ENCODE assay signal across 21 cellular contexts in the genomic region with DNA sequence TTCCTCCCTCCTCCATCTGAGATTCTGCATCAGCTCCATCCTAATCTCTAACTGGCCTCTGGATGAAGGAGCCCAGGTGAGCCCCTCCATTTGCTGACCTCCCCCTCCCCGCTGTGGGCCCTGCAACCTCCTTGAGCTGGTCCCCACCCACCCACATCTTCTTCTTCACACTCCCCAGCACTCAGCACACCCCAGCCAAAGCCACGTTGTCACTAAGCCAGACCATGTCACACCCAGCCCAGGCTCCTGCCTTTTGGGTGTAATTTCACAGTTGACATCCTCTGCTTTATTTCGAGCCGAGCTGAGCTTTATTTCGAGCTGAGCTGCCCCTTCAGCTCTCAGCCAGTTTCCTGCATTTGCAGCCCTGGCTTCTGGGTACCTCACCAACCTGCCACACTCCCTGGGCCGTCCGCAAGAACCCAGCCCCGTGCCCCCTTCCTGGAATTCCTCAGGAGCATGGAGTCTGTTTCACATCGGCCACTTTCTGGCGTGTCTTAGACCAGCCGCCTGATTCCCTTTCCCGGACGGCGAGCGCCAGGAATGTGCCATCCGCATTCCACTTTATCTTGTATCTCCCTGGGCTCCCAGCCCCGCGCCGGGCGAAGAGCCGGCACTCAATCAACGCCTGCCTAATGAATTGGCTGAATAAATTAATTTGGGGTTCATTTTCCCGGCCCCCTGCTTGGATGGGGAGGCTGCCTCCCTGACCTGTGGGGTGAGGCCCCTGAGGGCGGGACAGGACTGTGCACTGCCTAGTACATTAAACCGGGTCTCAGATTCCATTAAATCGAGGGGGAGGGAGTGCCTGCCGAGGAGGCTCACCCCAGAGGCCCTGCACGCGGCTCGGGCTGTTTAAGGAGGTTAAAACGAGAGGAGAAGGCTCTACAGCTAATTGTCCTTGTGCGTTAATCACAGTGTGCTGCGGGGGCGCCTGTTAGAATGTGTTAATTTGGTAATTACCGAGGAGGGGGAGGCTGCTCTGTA.
DNase-seq lines count a peak whose midpoint lies in the region; ATAC-seq, FAIRE-seq and TF ChIP-seq lines count a peak whose summit lies in the region.
"Had no signal": no experiment of that assay in that cellular context is flagged by ENCODE, and none has a peak within 500 bp of the region (broad histone marks: within the 10 kb centered on the region; RNA-seq: fewer than 3 reads in every experiment).

No MANE protein-coding gene starts in this region.

- CTCF ChIA-PET in HepG2 (lab: Yijun Ruan, JAX; ENCODE audit: low intra/inter-chr PET ratio, low total read pairs): no interaction called here
- CTCF ChIA-PET in CD4-positive, alpha-beta T cell (lab: Charles Lee): no interaction called here

- POLR2A ChIA-PET in HepG2 (lab: Yijun Ruan, JAX): no interaction called here
- POLR2A ChIA-PET in CD4-positive, alpha-beta T cell (lab: Charles Lee): interaction anchor here (0.9 kb wide), 1 partner anchor 29 kb away, joined by 3 read pairs; no protein-coding TSS in a partner anchor

- peak in 2 of 3 donors; percentile 22 to 36 for DNase-seq in right lobe of liver
- DNase-seq in HepG2 (ENCODE audit: low spot score): no peak
- peak; percentile 29 to 30 for DNase-seq in cardiac muscle cell (ENCODE audit: low read depth in 1 of 2, low spot score in 1 of 2)
- peak; percentile 57 for DNase-seq in nephron progenitor cell
- DNase-seq in pancreas: no peak
- DNase-seq in CD4-positive, alpha-beta T cell: no peak
- no peak for DNase-seq in ascending aorta (ENCODE audit: low spot score in 2 of 2)
- DNase-seq: activated CD4-positive, alpha-beta T cell treated with anti-CD3 and anti-CD28 coated beads for 36 hours; activated CD8-positive, alpha-beta memory T cell treated with anti-CD3 and anti-CD28 coated beads, Interleukin-2, amount 10 ng/mL, durations not matched to agents 7 days and 5 days; foreskin melanocyte; midbrain; NCI-H1694 treated with DMSO at 0.1 percent for 48 hours; NCI-H748 treated with DMSO at 0.1 percent for 48 hours; SHP77 had no signal

- intact Hi-C loops in right lobe of liver (cut with DNase I): no loop called here
- intact Hi-C loops in HepG2 (cut with micrococcal nuclease; ENCODE audit: unreplicated experiment): no loop called here
- intact Hi-C loops in pancreas (cut with DNase I): no loop called here
- intact Hi-C loops in CD4-positive, alpha-beta T cell (cut with DNase I, micrococcal nuclease): no loop called here
- intact Hi-C loops in ascending aorta (cut with DNase I): no loop called here

- H3K79me2 ChIP-seq in HepG2 (ENCODE audit: insufficient read depth, low read length): no peaks in the 10 kb centered on the region

- H3K27ac ChIP-seq in right lobe of liver: no peak overlapping the region
- no peak overlapping the region for H3K27ac ChIP-seq in HepG2 (ENCODE audit: extremely low read length, insufficient read depth, low read length)
- H3K27ac ChIP-seq in cardiac muscle cell: no peak overlapping the region
- H3K27ac ChIP-seq in pancreas: no peak overlapping the region
- H3K27ac ChIP-seq in CD4-positive, alpha-beta T cell (ENCODE audit: low read depth, low read length): no peak overlapping the region
- no peak overlapping the region for H3K27ac ChIP-seq in ascending aorta
- H3K27ac ChIP-seq: KMS-11 had no signal

- H3K9ac ChIP-seq in HepG2 (ENCODE audit: insufficient read depth, low read depth, low read length): no peak overlapping the region
- H3K9ac ChIP-seq: KMS-11 had no signal

- no peak for TF ChIP-seq RAD21 in HepG2 (CRISPR knock-in tag; IDR thresholded peaks at IDR 0.05)

- in situ Hi-C loops in HepG2 (cut with HindIII; ENCODE audit: extremely low pct_ligation_motif_present, low pct_unique_long_range_greater_than_20kb): no loop called here

- H3K36me3 Mint-ChIP-seq in nephron progenitor cell (ENCODE audit: low read depth): no peaks in the 10 kb centered on the region
- no peaks in the 10 kb centered on the region for H3K36me3 Mint-ChIP-seq in CD4-positive, alpha-beta T cell (ENCODE audit: low read depth)

- 41% methylated on average over 31 of the region's 35 CpGs for WGBS in right lobe of liver (ENCODE audit: insufficient coverage, low coverage, low lambda C conversion rate, missing lambda C conversion rate)
- 26% methylated on average over 35 of the region's 35 CpGs for WGBS in HepG2 (ENCODE audit: low lambda C conversion rate)
- WGBS in pancreas, 2 donors: 27 to 38% methylated on average over 35 of the region's 35 CpGs

- no peak for ATAC-seq in right lobe of liver
- ATAC-seq in HepG2: no peak
- no peak for ATAC-seq in pancreas
- ATAC-seq in CD4-positive, alpha-beta T cell (ENCODE audit: poor library complexity): no peak
- ATAC-seq in HG02571 (IDR thresholded peaks at IDR 0.05; ENCODE audit: unreplicated experiment): no peak
- ATAC-seq: activated CD4-positive, alpha-beta T cell treated with anti-CD3 and anti-CD28 coated beads for 36 hours; activated CD8-positive, alpha-beta memory T cell treated with anti-CD3 and anti-CD28 coated beads, Interleukin-2, amount 10 ng/mL, durations not matched to agents 7 days and 5 days; activated T-helper 17 cell treated with anti-CD3 and anti-CD28 coated beads, Interleukin-2, amount 50 U/mL, for 72 hours; T-cell had no signal

- H2AFZ ChIP-seq in HepG2 (ENCODE audit: low read length): no peak overlapping the region

- H3K4me3 ChIP-seq in right lobe of liver: no peak overlapping the region
- H3K4me3 ChIP-seq in HepG2 (replicated peaks in 1 of 3; ENCODE audit: insufficient read depth in 1 of 3, low read depth in 2 of 3, low read length in 3 of 3): no peak overlapping the region
- no peak overlapping the region for H3K4me3 ChIP-seq in cardiac muscle cell
- no peak overlapping the region for H3K4me3 ChIP-seq in pancreas
- no peak overlapping the region for H3K4me3 ChIP-seq in ascending aorta
- H3K4me3 ChIP-seq: HAP-1 had no signal

- TF ChIP-seq CTCF in right lobe of liver (IDR thresholded peaks at IDR 0.05) (no peak), HepG2 (CRISPR knock-in tag; IDR thresholded peaks at IDR 0.05) (no peak), cardiac muscle cell (IDR thresholded peaks at IDR 0.05; ENCODE audit: low read depth, low read length) (no peak), nephron progenitor cell (IDR thresholded peaks at IDR 0.05) (no peak), pancreas (IDR thresholded peaks at IDR 0.05) (no peak), ascending aorta (IDR thresholded peaks at IDR 0.05) (no peak)
- TF ChIP-seq CTCF in CD4-positive, alpha-beta T cell (IDR thresholded peaks at IDR 0.05): no peak

- TF ChIP-seq POLR2A in right lobe of liver (IDR thresholded peaks at IDR 0.05): no peak
- TF ChIP-seq POLR2A in HepG2 (IDR thresholded peaks at IDR 0.05; ENCODE audit: insufficient read depth in 1 of 2, low read depth in 2 of 2, low read length in 2 of 2): no peak

- H3K4me3 Mint-ChIP-seq in nephron progenitor cell: peak overlapping the region; percentile 28
- H3K4me3 Mint-ChIP-seq in CD4-positive, alpha-beta T cell: no peak overlapping the region
- H3K4me3 Mint-ChIP-seq: activated CD4-positive, alpha-beta T cell treated with anti-CD3 and anti-CD28 coated beads for 36 hours; activated CD8-positive, alpha-beta memory T cell treated with anti-CD3 and anti-CD28 coated beads, Interleukin-2, amount 10 ng/mL, durations not matched to agents 7 days and 5 days; activated T-helper 17 cell treated with anti-CD3 and anti-CD28 coated beads, Interleukin-2, amount 50 U/mL, for 72 hours; neural crest cell; T-cell had no signal

- peaks cover 23% of the 10 kb centered on the region for H3K9me3 Mint-ChIP-seq in nephron progenitor cell
- H3K9me3 Mint-ChIP-seq in CD4-positive, alpha-beta T cell: no peaks in the 10 kb centered on the region
- H3K9me3 Mint-ChIP-seq: activated T-helper 17 cell treated with anti-CD3 and anti-CD28 coated beads, Interleukin-2, amount 50 U/mL, for 72 hours; T-cell had no signal

- H3K27me3 ChIP-seq in right lobe of liver (no peaks in the 10 kb centered on the region), HepG2 (ENCODE audit: control insufficient read depth in 1 of 2, insufficient read depth in 2 of 2, low read length in 2 of 2) (peaks cover 11 to 67% of the 10 kb centered on the region in 2 experiments; a peak in 4 of 5 replicates), cardiac muscle cell (no peaks in the 10 kb centered on the region), pancreas (peaks cover 0 to 14% (median 0%) of the 10 kb centered on the region in 4 donors), ascending aorta (no peaks in the 10 kb centered on the region)
- no peaks in the 10 kb centered on the region for H3K27me3 ChIP-seq in CD4-positive, alpha-beta T cell (ENCODE audit: control insufficient read depth, insufficient read depth, low read length)

- no peak overlapping the region for H3K4me2 ChIP-seq in HepG2 (ENCODE audit: low read depth, low read length)
- H3K4me2 ChIP-seq: KMS-11 had no signal

- H3K4me1 Mint-ChIP-seq in nephron progenitor cell: peaks cover 42% of the 10 kb centered on the region
- no peaks in the 10 kb centered on the region for H3K4me1 Mint-ChIP-seq in CD4-positive, alpha-beta T cell (ENCODE audit: low read depth)
- H3K4me1 Mint-ChIP-seq: activated CD4-positive, alpha-beta T cell treated with anti-CD3 and anti-CD28 coated beads for 36 hours; activated CD8-positive, alpha-beta memory T cell treated with anti-CD3 and anti-CD28 coated beads, Interleukin-2, amount 10 ng/mL, durations not matched to agents 7 days and 5 days had no signal

- H3K27me3 Mint-ChIP-seq in nephron progenitor cell (ENCODE audit: low read depth, poor library complexity): peaks cover 37% of the 10 kb centered on the region
- H3K27me3 Mint-ChIP-seq in CD4-positive, alpha-beta T cell: no peaks in the 10 kb centered on the region
- H3K27me3 Mint-ChIP-seq: activated CD4-positive, alpha-beta T cell treated with anti-CD3 and anti-CD28 coated beads for 36 hours; activated CD8-positive, alpha-beta memory T cell treated with anti-CD3 and anti-CD28 coated beads, Interleukin-2, amount 10 ng/mL, durations not matched to agents 7 days and 5 days; activated T-helper 17 cell treated with anti-CD3 and anti-CD28 coated beads, Interleukin-2, amount 50 U/mL, for 72 hours; T-cell had no signal

- H3K9me3 ChIP-seq in right lobe of liver (no peaks in the 10 kb centered on the region), HepG2 (ENCODE audit: low read length) (no peaks in the 10 kb centered on the region), cardiac muscle cell (ENCODE audit: low read depth) (no peaks in the 10 kb centered on the region), pancreas (no peaks in the 10 kb centered on the region), ascending aorta (no peaks in the 10 kb centered on the region)
- no peaks in the 10 kb centered on the region for H3K9me3 ChIP-seq in CD4-positive, alpha-beta T cell (ENCODE audit: control insufficient read depth, low read length)
- H3K9me3 ChIP-seq: HAP-1 had no signal

- no peak overlapping the region for H3K27ac Mint-ChIP-seq in nephron progenitor cell
- no peak overlapping the region for H3K27ac Mint-ChIP-seq in CD4-positive, alpha-beta T cell
- H3K27ac Mint-ChIP-seq: activated CD4-positive, alpha-beta T cell treated with anti-CD3 and anti-CD28 coated beads for 36 hours; activated CD8-positive, alpha-beta memory T cell treated with anti-CD3 and anti-CD28 coated beads, Interleukin-2, amount 10 ng/mL, durations not matched to agents 7 days and 5 days; activated T-helper 17 cell treated with anti-CD3 and anti-CD28 coated beads, Interleukin-2, amount 50 U/mL, for 72 hours; T-cell had no signal

- FAIRE-seq in HepG2 (lab: Jason Lieb, UNC) (no peak), pancreas (lab: Jason Lieb, UNC) (no peak)
- FAIRE-seq: bronchial epithelial cell had no signal

- TF ChIP-seq EP300 in HepG2 (IDR thresholded peaks at IDR 0.05; ENCODE audit: low read depth in 2 of 2, low read length in 2 of 2) (no peak), HepG2 (CRISPR knock-in tag; IDR thresholded peaks at IDR 0.05; ENCODE audit: borderline replicate concordance) (no peak)

- no peaks in the 10 kb centered on the region for H3K36me3 ChIP-seq in right lobe of liver
- H3K36me3 ChIP-seq in HepG2 (replicated peaks in 1 of 2; ENCODE audit: control insufficient read depth in 1 of 2, insufficient read depth in 2 of 2, low read length in 2 of 2): no peaks in the 10 kb centered on the region
- H3K36me3 ChIP-seq in cardiac muscle cell: no peaks in the 10 kb centered on the region
- no peaks in the 10 kb centered on the region for H3K36me3 ChIP-seq in pancreas
- H3K36me3 ChIP-seq in ascending aorta: no peaks in the 10 kb centered on the region
- H3K36me3 ChIP-seq: HAP-1 had no signal

- no TSS peak for BruUV-seq in HepG2 (replicated peaks; lab: Mats Ljungman, UMichigan)

- no peaks in the 10 kb centered on the region for H4K20me1 ChIP-seq in HepG2 (ENCODE audit: insufficient read depth, low read length)

- H3K4me1 ChIP-seq in right lobe of liver: no peaks in the 10 kb centered on the region
- H3K4me1 ChIP-seq in HepG2 (ENCODE audit: insufficient read depth, low read length): no peaks in the 10 kb centered on the region
- H3K4me1 ChIP-seq in cardiac muscle cell (ENCODE audit: low read depth): no peaks in the 10 kb centered on the region
- H3K4me1 ChIP-seq in pancreas: no peaks in the 10 kb centered on the region
- no peaks in the 10 kb centered on the region for H3K4me1 ChIP-seq in ascending aorta
- H3K4me1 ChIP-seq: HAP-1 had no signal

Comparison
In these comparisons a context has a peak if more than half of its experiments do, and no peak if none do; other contexts are left out.
1. DNase-seq: peak in right lobe of liver (2 of 3), cardiac muscle cell (2 of 2) and nephron progenitor cell (single experiment); none in HepG2 (single experiment), pancreas (0 of 6), CD4-positive, alpha-beta T cell (0 of 10) and ascending aorta (0 of 2).